ENCODE assay signal across 1 cellular context in the genomic region with DNA sequence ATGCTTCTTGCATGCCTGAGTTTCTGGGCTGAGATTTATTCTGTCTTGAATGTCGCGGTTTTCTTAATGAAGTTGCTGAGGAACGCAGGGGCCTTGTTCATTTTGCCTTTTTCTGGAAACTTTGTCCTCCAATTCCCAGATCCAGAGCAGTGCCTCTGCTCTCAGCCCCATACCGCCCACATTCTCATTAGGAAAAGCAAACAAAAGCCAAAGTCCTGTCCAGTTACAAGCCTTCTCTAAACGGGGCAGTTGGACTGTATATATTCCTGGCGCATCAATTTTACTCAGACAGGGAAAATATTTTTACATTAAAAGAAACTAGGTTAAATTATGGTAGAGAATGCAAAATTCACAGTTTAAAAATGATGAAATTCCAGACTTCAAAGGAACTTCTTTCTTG.
TF ChIP-seq lines count a peak whose summit lies in the region.

No MANE protein-coding gene starts in this region.

TF ChIP-seq in WTC11, 78 proteins besides CTCF, POLR2A, EP300 and RAD21 (continued from another document):
- TF ChIP-seq NR2C2 (CRISPR knock-in tag; IDR thresholded peaks at IDR 0.05): no peak
- TF ChIP-seq TCF7 (CRISPR knock-in tag; IDR thresholded peaks at IDR 0.05; ENCODE audit: low read depth): no peak
- no peak for TF ChIP-seq SMAD3 (CRISPR knock-in tag; IDR thresholded peaks at IDR 0.05; ENCODE audit: borderline replicate concordance)
- TF ChIP-seq, protein P1, sequence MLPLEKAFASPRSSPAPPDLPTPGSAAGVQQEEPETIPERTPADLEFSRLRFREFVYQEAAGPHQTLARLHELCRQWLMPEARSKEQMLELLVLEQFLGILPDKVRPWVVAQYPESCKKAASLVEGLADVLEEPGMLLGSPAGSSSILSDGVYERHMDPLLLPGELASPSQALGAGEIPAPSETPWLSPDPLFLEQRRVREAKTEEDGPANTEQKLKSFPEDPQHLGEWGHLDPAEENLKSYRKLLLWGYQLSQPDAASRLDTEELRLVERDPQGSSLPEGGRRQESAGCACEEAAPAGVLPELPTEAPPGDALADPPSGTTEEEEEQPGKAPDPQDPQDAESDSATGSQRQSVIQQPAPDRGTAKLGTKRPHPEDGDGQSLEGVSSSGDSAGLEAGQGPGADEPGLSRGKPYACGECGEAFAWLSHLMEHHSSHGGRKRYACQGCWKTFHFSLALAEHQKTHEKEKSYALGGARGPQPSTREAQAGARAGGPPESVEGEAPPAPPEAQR (CRISPR knock-in tag; IDR thresholded peaks at IDR 0.05): no peak
